ENCODE assay signal across 1 cellular context in genomic region chr20:49353348-49353747, GRCh38.
A peak's percentile ranks its signal among the peaks of the same experiment; 100 is the strongest.
TF ChIP-seq lines count a peak whose summit lies in the region.

No MANE protein-coding gene starts in this region.

TF ChIP-seq in liver, 16 proteins besides CTCF, POLR2A, EP300 and RAD21 (continued from another document):
- no peak for TF ChIP-seq ZBTB33 (IDR thresholded peaks at IDR 0.05)
- peak; percentile 43 to 55 for TF ChIP-seq JUND (IDR thresholded peaks at IDR 0.05)
- peak; percentile 68 for TF ChIP-seq YY1 (IDR thresholded peaks at IDR 0.05)
- peak; percentile 35 for TF ChIP-seq SP1 (IDR thresholded peaks at IDR 0.05)
- TF ChIP-seq FOXA1 (IDR thresholded peaks at IDR 0.05): peak; percentile 13
- TF ChIP-seq TAF1 (conservative IDR thresholded peaks at IDR 0.05): no peak
- no peak for TF ChIP-seq GABPA (IDR thresholded peaks at IDR 0.05 in 1 of 2, conservative IDR thresholded peaks at IDR 0.05 in 1 of 2)
- peak; percentile 58 to 61 for TF ChIP-seq HNF4A (conservative IDR thresholded peaks at IDR 0.05)
- peak; percentile 12 for TF ChIP-seq FOXA2 (IDR thresholded peaks at IDR 0.05)
- peak; percentile 29 to 62 for TF ChIP-seq RXRA (IDR thresholded peaks at IDR 0.05)
TF ChIP-seq in liver: peak in this region for 8.
